ENCODE assay signal across 8 cellular contexts in genomic region chr11:128031538-128032134, GRCh38.
A peak's percentile ranks its signal among the peaks of the same experiment; 100 is the strongest.
DNase-seq lines count a peak whose midpoint lies in the region; ATAC-seq and TF ChIP-seq lines count a peak whose summit lies in the region.
"Not testable (repeated sequence)": the region's sequence is repeated elsewhere in the genome, so short reads cannot be mapped to it uniquely, and the experiment has no call there.

No MANE protein-coding gene starts in this region.

- H3K9me3 ChIP-seq in CD4-positive, CD25-positive, alpha-beta regulatory T cell (ENCODE audit: control insufficient read depth in 2 of 2, low read length in 2 of 2); breast epithelium: not testable (repeated sequence)

- peak; percentile 59 to 87 (median 76) for DNase-seq in CD4-positive, CD25-positive, alpha-beta regulatory T cell
- DNase-seq in NCI-H345 (lab: John Stamatoyannopoulos, UW) (peak; percentile 75), WTC11 (ENCODE audit: low spot score) (peak; percentile 41), breast epithelium (ENCODE audit: low spot score in 2 of 2) (peak in 1 of 2 donors; percentile 43), inferior parietal cortex (ENCODE audit: extremely low spot score) (peak; percentile 72)
- peak; percentile 49 to 61 for DNase-seq in stimulated activated CD4-positive, alpha-beta T cell treated with anti-CD3 and anti-CD28 coated beads, Interleukin-2, amount 100 ng/mL, for 24 hours

- peaks cover 21% of the 10 kb centered on the region for H3K4me1 ChIP-seq in CD4-positive, CD25-positive, alpha-beta regulatory T cell (ENCODE audit: control insufficient read depth, insufficient read depth, low read length, poor library complexity, severe bottlenecking)
- H3K4me1 ChIP-seq in breast epithelium, result not testable (repeated sequence)

- H3K4me3 ChIP-seq in CD4-positive, CD25-positive, alpha-beta regulatory T cell (ENCODE audit: low read depth, low read length); breast epithelium: not testable (repeated sequence)

- not testable (repeated sequence) for H3K36me3 Mint-ChIP-seq in CD4-positive, CD25-positive, alpha-beta regulatory T cell; WTC11

- H3K4me1 Mint-ChIP-seq in CD4-positive, CD25-positive, alpha-beta regulatory T cell; WTC11: not testable (repeated sequence)

- intact Hi-C loops in breast epithelium (cut with DNase I; ENCODE audit: low total_unique reads), result not testable (repeated sequence)

- CTCF ChIA-PET in WTC11 (lab: Charles Lee), result interaction anchor here (0.8 kb wide), 1 partner anchor 126 kb away, joined by 3 read pairs; no protein-coding TSS in a partner anchor

- not testable (repeated sequence) for H3K36me3 ChIP-seq in CD4-positive, CD25-positive, alpha-beta regulatory T cell (ENCODE audit: control insufficient read depth, insufficient read depth, low read length); breast epithelium

- POLR2A ChIA-PET in WTC11 (lab: Charles Lee), result not testable (repeated sequence)

- peak overlapping the region in 1 of 3 donors; percentile 7 for H3K27ac Mint-ChIP-seq in CD4-positive, CD25-positive, alpha-beta regulatory T cell
- H3K27ac Mint-ChIP-seq in WTC11, result not testable (repeated sequence)

- H3K4me3 Mint-ChIP-seq in CD4-positive, CD25-positive, alpha-beta regulatory T cell, result peak overlapping the region in 1 of 4 donors; percentile 16
- H3K4me3 Mint-ChIP-seq in WTC11, result not testable (repeated sequence)

- H3K27me3 ChIP-seq in CD4-positive, CD25-positive, alpha-beta regulatory T cell (ENCODE audit: control insufficient read depth, insufficient read depth, low read length); breast epithelium: not testable (repeated sequence)

- H3K27ac ChIP-seq in CD4-positive, CD25-positive, alpha-beta regulatory T cell (ENCODE audit: insufficient read depth, low read length, poor library complexity, severe bottlenecking), result peak overlapping the region; percentile 8
- not testable (repeated sequence) for H3K27ac ChIP-seq in breast epithelium

- peak; percentile 71 to 75 for ATAC-seq in CD4-positive, CD25-positive, alpha-beta regulatory T cell (ENCODE audit: low read depth in 2 of 2)
- peak; percentile 85 for ATAC-seq in GM19372 (IDR thresholded peaks at IDR 0.05; ENCODE audit: low read depth, unreplicated experiment)
- ATAC-seq in HG03280 (IDR thresholded peaks at IDR 0.05; ENCODE audit: unreplicated experiment), result peak; percentile 84
- ATAC-seq in WTC11, result peak; percentile 77

- TF ChIP-seq POLR2A in breast epithelium (IDR thresholded peaks at IDR 0.05), result not testable (repeated sequence)

- not testable (repeated sequence) for H3K9me3 Mint-ChIP-seq in CD4-positive, CD25-positive, alpha-beta regulatory T cell; WTC11

- H3K27me3 Mint-ChIP-seq in CD4-positive, CD25-positive, alpha-beta regulatory T cell, result peaks cover 17% of the 10 kb centered on the region
- H3K27me3 Mint-ChIP-seq in WTC11 (ENCODE audit: low read depth), result not testable (repeated sequence)

- TF ChIP-seq CTCF in WTC11 (IDR thresholded peaks at IDR 0.05) (peak; percentile 53; the same call in 1 of the 2 replicates), breast epithelium (IDR thresholded peaks at IDR 0.05) (peak; percentile 24 to 81 (median 65))

TF ChIP-seq in WTC11, 78 proteins besides CTCF, POLR2A, EP300 and RAD21:
- TF ChIP-seq SP1 (CRISPR knock-in tag; conservative IDR thresholded peaks at IDR 0.05), result 0 out of 2 replicates have a peak, but pooled peaks have one; percentile 21
- peak; percentile 57; the same call in 1 of the 2 replicates for TF ChIP-seq GTF2I (CRISPR knock-in tag; conservative IDR thresholded peaks at IDR 0.05)
- TF ChIP-seq ZNF396 (CRISPR knock-in tag; IDR thresholded peaks at IDR 0.05; ENCODE audit: borderline replicate concordance), result 0 out of 2 replicates have a peak, but pooled peaks have one; percentile 40
TF ChIP-seq in WTC11: peak in this region for 3; not testable (repeated sequence) for 75.
